In genomic region chr1:35406103-35406502, GRCh38 we compare ENCODE assay signal across 20 cellular contexts.
"Had no signal": no experiment of that assay in that cellular context is flagged by ENCODE, and none has a peak within 500 bp of the region (broad histone marks: within the 10 kb centered on the region; RNA-seq: fewer than 3 reads in every experiment).

No MANE protein-coding gene starts in this region.

- H3K9me3 Mint-ChIP-seq: natural killer cell; stimulated activated memory B cell treated with anti-CD40 and anti-IgM and Interleukin-4, amounts not matched to agents 10 μg/mL and 1 μg/mL and 100 μg/mL, for 72 hours; T-helper 1 cell treated with Interleukin-12 subunit alpha and Interleukin-12 subunit beta and Interleukin-4 antibody, amounts not matched to agents 30 μg/mL and 1 μg/mL, for 36 hours; type B pancreatic cell had no signal

- H3K27me3 Mint-ChIP-seq: activated naive CD8-positive, alpha-beta T cell; stimulated activated memory B cell treated with anti-CD40 and anti-IgM and Interleukin-4, amounts not matched to agents 10 μg/mL and 1 μg/mL and 100 μg/mL, for 72 hours; type B pancreatic cell had no signal

- ATAC-seq: foreskin keratinocyte; left colon; lower lobe of right lung; natural killer cell; pancreas; stimulated activated memory B cell treated with anti-CD40 and anti-IgM and Interleukin-4, amounts not matched to agents 10 μg/mL and 1 μg/mL and 100 μg/mL, for 72 hours had no signal

- H3K4me3 ChIP-seq: hepatocyte, lower lobe of right lung, pancreas, spleen, testis had no signal

- H2AFZ ChIP-seq: hepatocyte had no signal

- H3K4me3 Mint-ChIP-seq: activated naive CD8-positive, alpha-beta T cell; natural killer cell; stimulated activated memory B cell treated with anti-CD40 and anti-IgM and Interleukin-4, amounts not matched to agents 10 μg/mL and 1 μg/mL and 100 μg/mL, for 72 hours; T-helper 1 cell treated with Interleukin-12 subunit alpha and Interleukin-12 subunit beta and Interleukin-4 antibody, amounts not matched to agents 30 μg/mL and 1 μg/mL, for 36 hours; type B pancreatic cell had no signal

- DNase-seq: activated CD4-positive, alpha-beta T cell treated with anti-CD3 and anti-CD28 coated beads, Interleukin-2, amount 50 U/mL, for 1 hour; activated CD4-positive, CD25-positive, alpha-beta regulatory T cell treated with anti-CD3 and anti-CD28 coated beads, Interleukin-2, amount 50 U/mL, for 72 hours; activated CD8-positive, alpha-beta memory T cell treated with anti-CD3 and anti-CD28 coated beads, Interleukin-2, amount 50 U/mL, for 48 hours; dermis blood vessel endothelial cell; effector memory CD4-positive, alpha-beta T cell; foreskin keratinocyte; islet precursor cell; left colon; lower lobe of right lung; natural killer cell; pancreas; spleen; stimulated activated CD4-positive, alpha-beta T cell treated with anti-CD3 and anti-CD28 coated beads, Interleukin-4, amount 100 ng/mL, for 4 hours; testis had no signal

- H3K9me3 ChIP-seq: lower lobe of right lung, neutrophil, pancreas, spleen, testis had no signal

- H3K27ac Mint-ChIP-seq: activated naive CD8-positive, alpha-beta T cell; natural killer cell; stimulated activated memory B cell treated with anti-CD40 and anti-IgM and Interleukin-4, amounts not matched to agents 10 μg/mL and 1 μg/mL and 100 μg/mL, for 72 hours; T-helper 1 cell treated with Interleukin-12 subunit alpha and Interleukin-12 subunit beta and Interleukin-4 antibody, amounts not matched to agents 30 μg/mL and 1 μg/mL, for 36 hours; type B pancreatic cell had no signal

- H3K4me1 ChIP-seq: foreskin keratinocyte, lower lobe of right lung, pancreas, testis had no signal

- H3K4me2 ChIP-seq: hepatocyte had no signal

- H3K27ac ChIP-seq: foreskin keratinocyte, hepatocyte, lower lobe of right lung, neutrophil, pancreas, spleen, testis had no signal

- H3K4me1 Mint-ChIP-seq: natural killer cell; stimulated activated memory B cell treated with anti-CD40 and anti-IgM and Interleukin-4, amounts not matched to agents 10 μg/mL and 1 μg/mL and 100 μg/mL, for 72 hours had no signal

- H3K79me2 ChIP-seq: hepatocyte had no signal

- H3K27me3 ChIP-seq: foreskin keratinocyte, hepatocyte, neutrophil, pancreas, spleen, testis had no signal
